ENCODE assay signal across 19 cellular contexts in genomic region chr2:55883339-55883738, GRCh38. TPM values are rescaled to one million over a fixed set of nuclear protein-coding genes. Genes with fewer than 3 reads are reported as not detected.
DNase-seq lines count a peak whose midpoint lies in the region; ATAC-seq and TF ChIP-seq lines count a peak whose summit lies in the region.
"Had no signal": no experiment of that assay in that cellular context is flagged by ENCODE, and none has a peak within 500 bp of the region (broad histone marks: within the 10 kb centered on the region; RNA-seq: fewer than 3 reads in every experiment).

No MANE protein-coding gene starts in this region.

- H2AFZ ChIP-seq in mammary epithelial cell (ENCODE audit: low read depth, low read length) = no peak overlapping the region

- no peak for TF ChIP-seq CTCF in MCF 10A (IDR thresholded peaks at IDR 0.05; ENCODE audit: unreplicated experiment)
- no peak for TF ChIP-seq CTCF in mammary epithelial cell (conservative IDR thresholded peaks at IDR 0.05 in 1 of 2, IDR thresholded peaks at IDR 0.05 in 1 of 2; ENCODE audit: extremely low read depth in 1 of 2, insufficient read depth in 1 of 2, low read depth in 1 of 2, low read length in 2 of 2)
- no peak for TF ChIP-seq CTCF in brain microvascular endothelial cell (IDR thresholded peaks at IDR 0.05; ENCODE audit: low read depth, low read length, missing control alignments)
- TF ChIP-seq CTCF in type B pancreatic cell (conservative IDR thresholded peaks at IDR 0.05) = no peak

- H3K4me1 ChIP-seq in mammary epithelial cell (ENCODE audit: insufficient read depth, low read length) (peaks cover 38% of the 10 kb centered on the region), right cardiac atrium (ENCODE audit: control insufficient read depth, insufficient read depth, low read length) (peaks cover 11% of the 10 kb centered on the region)
- H3K4me1 ChIP-seq: psoas muscle had no signal

- WGBS in mammary epithelial cell (ENCODE audit: low coverage, missing lambda C conversion rate) = 83% methylated on average over 2 of the region's 3 CpGs
- WGBS in right cardiac atrium = 8% methylated on average over 3 of the region's 3 CpGs

- H3K36me3 Mint-ChIP-seq in MCF 10A (ENCODE audit: insufficient read depth, unreplicated experiment) (peaks cover 20% of the 10 kb centered on the region), type B pancreatic cell (peaks cover 3% of the 10 kb centered on the region)
- H3K36me3 Mint-ChIP-seq: activated naive CD8-positive, alpha-beta T cell treated with anti-CD3 and anti-CD28 coated beads for 36 hours had no signal

- in situ Hi-C loops in mammary epithelial cell (cut with MboI; ENCODE audit: low sequenced_read_pairs in 2 of 2) (no loop called here), brain microvascular endothelial cell (cut with HindIII; ENCODE audit: low pct_ligation_motif_present, low sequenced_read_pairs) (no loop called here)

- dilution Hi-C loops in mammary epithelial cell (cut with HindIII; ENCODE audit: low sequenced_read_pairs) = no loop called here

- H3K9me3 Mint-ChIP-seq in MCF 10A (ENCODE audit: unreplicated experiment) = no peaks in the 10 kb centered on the region
- H3K9me3 Mint-ChIP-seq in type B pancreatic cell = no peaks in the 10 kb centered on the region
- H3K9me3 Mint-ChIP-seq: activated naive CD8-positive, alpha-beta T cell treated with anti-CD3 and anti-CD28 coated beads for 36 hours had no signal

- DNase-seq in MCF 10A (ENCODE audit: unreplicated experiment) = peak; percentile 38
- DNase-seq in mammary epithelial cell = no peak
- DNase-seq in brain microvascular endothelial cell = peak; percentile 66
- DNase-seq in right cardiac atrium = peak; percentile 67 to 88 (median 70)
- DNase-seq in type B pancreatic cell (ENCODE audit: extremely low spot score, unreplicated experiment) = no peak
- DNase-seq in superior temporal gyrus (ENCODE audit: extremely low spot score) = no peak
- no peak for DNase-seq in NCI-H2029 treated with DMSO at 0.1 percent for 48 hours (lab: John Stamatoyannopoulos, UW)
- DNase-seq: activated CD4-positive, alpha-beta T cell treated with anti-CD3 and anti-CD28 coated beads for 4 hours; activated naive CD8-positive, alpha-beta T cell treated with anti-CD3 and anti-CD28 coated beads for 36 hours; hippocampal formation; NCI-H2081; NCI-H748 treated with DMSO at 0.1 percent for 48 hours; T-helper 2 cell had no signal

- no peak overlapping the region for H3K4me2 ChIP-seq in mammary epithelial cell (ENCODE audit: insufficient read depth, low read depth, low read length)

- H3K27me3 ChIP-seq in mammary epithelial cell (ENCODE audit: insufficient read depth, low read length) = no peaks in the 10 kb centered on the region
- H3K27me3 ChIP-seq in brain microvascular endothelial cell (replicated peaks) = no peaks in the 10 kb centered on the region
- H3K27me3 ChIP-seq in right cardiac atrium (ENCODE audit: control insufficient read depth, insufficient read depth) = no peaks in the 10 kb centered on the region
- H3K27me3 ChIP-seq: suprapubic skin had no signal

- H3K79me2 ChIP-seq in mammary epithelial cell (ENCODE audit: insufficient read depth, low read length) = peaks cover 8% of the 10 kb centered on the region

- no peak overlapping the region for H3K9ac ChIP-seq in mammary epithelial cell (ENCODE audit: insufficient read depth, low read length)

- H3K27me3 Mint-ChIP-seq in MCF 10A (ENCODE audit: insufficient read depth, unreplicated experiment) (no peaks in the 10 kb centered on the region), type B pancreatic cell (no peaks in the 10 kb centered on the region)
- H3K27me3 Mint-ChIP-seq: activated naive CD8-positive, alpha-beta T cell treated with anti-CD3 and anti-CD28 coated beads for 36 hours had no signal

- no TSS peak for BruUV-seq in MCF 10A (replicated peaks; lab: Mats Ljungman, UMichigan)
- BruUV-seq in mammary epithelial cell (replicated peaks; lab: Mats Ljungman, UMichigan) = no TSS peak

- ATAC-seq in right cardiac atrium = peak; percentile 48 to 68
- ATAC-seq in HG03159 (IDR thresholded peaks at IDR 0.05; ENCODE audit: unreplicated experiment) = no peak
- ATAC-seq: psoas muscle had no signal

- CTCF ChIA-PET in MCF 10A (lab: Yijun Ruan, JAX) (interaction anchor here (0.6 to 1.1 kb wide), 3 partner anchors 78 to 298 kb away, joined by 3 to 8 read pairs (median 7); no protein-coding TSS in a partner anchor), mammary epithelial cell (lab: Charles Lee; ENCODE audit: low non-redundant PET) (no interaction called here)

- H3K36me3 ChIP-seq in mammary epithelial cell (ENCODE audit: insufficient read depth, low read length) = peaks cover 6% of the 10 kb centered on the region
- H3K36me3 ChIP-seq in brain microvascular endothelial cell (replicated peaks) = peaks cover 5% of the 10 kb centered on the region
- H3K36me3 ChIP-seq: suprapubic skin had no signal

- no peaks in the 10 kb centered on the region for H4K20me1 ChIP-seq in mammary epithelial cell (ENCODE audit: insufficient read depth, low read length)

- H3K9me3 ChIP-seq in mammary epithelial cell (replicated peaks; ENCODE audit: insufficient read depth, low read length) (no peaks in the 10 kb centered on the region), right cardiac atrium (ENCODE audit: control insufficient read depth, low read length) (no peaks in the 10 kb centered on the region)
- H3K9me3 ChIP-seq: psoas muscle, suprapubic skin had no signal

- POLR2A ChIA-PET in MCF 10A (lab: Yijun Ruan, JAX) = interaction anchor here (0.7 to 2.3 kb wide), 5 partner anchors 8 to 164 kb away, joined by 3 to 6 read pairs (median 4); partner anchors contain the start of gene EFEMP1

- H3K4me1 Mint-ChIP-seq in MCF 10A (ENCODE audit: insufficient read depth, unreplicated experiment) (peaks cover 55% of the 10 kb centered on the region), type B pancreatic cell (ENCODE audit: unreplicated experiment) (peaks cover 9% of the 10 kb centered on the region)
- H3K4me1 Mint-ChIP-seq: activated naive CD8-positive, alpha-beta T cell treated with anti-CD3 and anti-CD28 coated beads for 36 hours had no signal

- H3K27ac Mint-ChIP-seq in MCF 10A (ENCODE audit: low read depth, unreplicated experiment) (peak overlapping the region; percentile 66), type B pancreatic cell (peak overlapping the region; percentile 24)
- H3K27ac Mint-ChIP-seq: activated naive CD8-positive, alpha-beta T cell treated with anti-CD3 and anti-CD28 coated beads for 36 hours had no signal

- intact Hi-C loops in MCF 10A (cut with micrococcal nuclease) (no loop called here), mammary epithelial cell (cut with micrococcal nuclease) (no loop called here), right cardiac atrium (cut with DNase I) (loop anchor here in 1 of 4 donors (10.0 kb wide), 2 partner anchors 71 to 79 kb away; no protein-coding TSS in a partner anchor)

- H3K4me3 ChIP-seq in mammary epithelial cell (replicated peaks in 1 of 3; ENCODE audit: insufficient read depth in 1 of 3, low read depth in 2 of 3, low read length in 3 of 3) (no peak overlapping the region), brain microvascular endothelial cell (ENCODE audit: low read depth, low read length) (no peak overlapping the region), right cardiac atrium (ENCODE audit: low read length) (no peak overlapping the region)
- H3K4me3 ChIP-seq: psoas muscle, suprapubic skin had no signal

- H3K27ac ChIP-seq in mammary epithelial cell (ENCODE audit: insufficient read depth, low read depth, low read length) (no peak overlapping the region), brain microvascular endothelial cell (peak overlapping the region; percentile 11), right cardiac atrium (ENCODE audit: low read length) (peak overlapping the region; percentile 2)
- H3K27ac ChIP-seq: epithelial cell of prostate, psoas muscle, RWPE1, suprapubic skin had no signal

- H3K4me3 Mint-ChIP-seq in MCF 10A (ENCODE audit: unreplicated experiment) (no peak overlapping the region), type B pancreatic cell (no peak overlapping the region)
- H3K4me3 Mint-ChIP-seq: activated naive CD8-positive, alpha-beta T cell treated with anti-CD3 and anti-CD28 coated beads for 36 hours had no signal

RNA-seq across cellular contexts. Expression of gene EFEMP1, which starts 40.2 kb away (rescaled TPM):
- 125 and 163 TPM in 2 replicates for total RNA-seq in MCF 10A (2022)
- total RNA-seq in mammary epithelial cell = 100 to 1,000 TPM; 183 to 440 TPM
- polyA plus RNA-seq in mammary epithelial cell = 232 TPM
- 231 TPM for polyA minus RNA-seq in mammary epithelial cell
- total RNA-seq in right cardiac atrium = 100 to 1,000 TPM in 3 of 4 donors, 10 to 100 TPM in 1; 96.0 to 305 (median 164) TPM
- 131 TPM for polyA plus RNA-seq in right cardiac atrium
- total RNA-seq in type B pancreatic cell (ENCODE audit: low replicate concordance) = 92.5 and 344 TPM in 2 replicates
- total RNA-seq: activated naive CD8-positive, alpha-beta T cell treated with anti-CD3 and anti-CD28 coated beads for 36 hours; G401 had no signal

Comparison
In these comparisons a context has a peak if more than half of its experiments do, and no peak if none do; other contexts are left out.
1. DNase-seq: peak in MCF 10A (single experiment), brain microvascular endothelial cell (single experiment) and right cardiac atrium (3 of 3); none in mammary epithelial cell (single experiment), type B pancreatic cell (single experiment), superior temporal gyrus (single experiment) and NCI-H2029 treated with DMSO at 0.1 percent for 48 hours (single experiment).